ENCODE assay signal across 14 cellular contexts in the genomic region with DNA sequence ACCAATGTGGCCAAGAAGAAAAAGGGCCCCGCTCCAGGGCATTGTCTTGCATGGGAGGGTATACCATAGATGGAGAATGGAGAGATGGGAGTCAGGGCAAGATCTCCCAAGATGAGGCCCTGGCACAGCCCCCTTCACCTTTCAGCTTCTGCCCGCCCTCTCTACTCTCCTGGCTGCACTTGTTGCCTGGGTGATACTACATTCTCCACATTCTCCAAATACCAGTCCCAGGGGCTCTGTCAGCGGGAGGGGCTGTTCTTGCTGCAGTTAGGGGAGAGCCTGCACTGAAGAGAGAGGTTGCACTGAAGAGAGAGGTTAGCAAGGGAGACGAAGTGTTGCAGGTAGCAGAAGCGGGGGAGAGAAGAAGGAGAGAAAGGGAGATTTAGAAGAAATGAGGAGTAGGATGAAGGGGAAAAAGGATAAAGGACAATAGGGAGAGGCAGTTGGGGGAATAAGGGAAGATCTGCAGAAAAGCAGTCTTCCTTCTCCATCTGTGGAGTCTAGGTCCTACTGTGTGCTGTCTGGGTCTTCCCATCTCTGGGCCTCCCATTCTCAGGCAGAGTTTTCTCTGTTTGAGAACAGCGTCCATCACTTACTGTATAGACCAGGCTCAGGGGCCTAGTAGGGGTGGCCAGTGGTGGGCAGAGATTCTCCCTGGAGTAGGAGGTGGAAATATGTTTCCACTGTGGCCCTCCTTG. TPM values are rescaled to one million over a fixed set of nuclear protein-coding genes. Genes with fewer than 3 reads are reported as not detected.
DNase-seq lines count a peak whose midpoint lies in the region; ATAC-seq and TF ChIP-seq lines count a peak whose summit lies in the region.
"Had no signal": no experiment of that assay in that cellular context is flagged by ENCODE, and none has a peak within 500 bp of the region (broad histone marks: within the 10 kb centered on the region; RNA-seq: fewer than 3 reads in every experiment).

No MANE protein-coding gene starts in this region.

- TF ChIP-seq POLR2A in spleen (IDR thresholded peaks at IDR 0.05) = no peak

- H3K36me3 Mint-ChIP-seq in WTC11 = no peaks in the 10 kb centered on the region
- no peaks in the 10 kb centered on the region for H3K36me3 Mint-ChIP-seq in activated CD8-positive, alpha-beta memory T cell treated with anti-CD3 and anti-CD28 coated beads, Interleukin-2, amount 10 ng/mL, durations not matched to agents 7 days and 5 days
- H3K36me3 Mint-ChIP-seq: natural killer cell treated with Interleukin-12 subunit alpha and Interleukin-12 subunit beta and Interleukin-15 and Interleukin-18, amount 100 ng/mL, for 72 hours had no signal

- intact Hi-C loops in spleen (cut with DNase I; ENCODE audit: low total_unique reads) = no loop called here

- H3K4me1 Mint-ChIP-seq in WTC11 = peaks cover 64% of the 10 kb centered on the region
- H3K4me1 Mint-ChIP-seq in activated CD8-positive, alpha-beta memory T cell treated with anti-CD3 and anti-CD28 coated beads, Interleukin-2, amount 10 ng/mL, durations not matched to agents 7 days and 5 days = peaks cover 7% of the 10 kb centered on the region

- H3K27me3 ChIP-seq in HAP-1 (ENCODE audit: low read depth) (no peaks in the 10 kb centered on the region), spleen (replicated peaks in 1 of 7) (peaks cover 0 to 44% (median 5%) of the 10 kb centered on the region in 7 donors)
- H3K27me3 ChIP-seq: gastroesophageal sphincter, testis had no signal

- H3K27ac ChIP-seq in spleen = peak overlapping the region in 4 of 8 donors; percentile 2 to 82 (median 46)
- H3K27ac ChIP-seq: testis had no signal

- TF ChIP-seq CTCF in WTC11 (IDR thresholded peaks at IDR 0.05) (no peak), spleen (IDR thresholded peaks at IDR 0.05 in 8 of 11, conservative IDR thresholded peaks at IDR 0.05 in 3 of 11) (no peak)

- H3K36me3 ChIP-seq in HAP-1 (replicated peaks) (no peaks in the 10 kb centered on the region; the same call in 1 of the 2 replicates), spleen (peaks cover 0 to 42% (median 7%) of the 10 kb centered on the region in 6 donors)

- peak overlapping the region; percentile 91 for H3K27ac Mint-ChIP-seq in WTC11
- no peak overlapping the region for H3K27ac Mint-ChIP-seq in activated CD8-positive, alpha-beta memory T cell treated with anti-CD3 and anti-CD28 coated beads, Interleukin-2, amount 10 ng/mL, durations not matched to agents 7 days and 5 days
- H3K27ac Mint-ChIP-seq: natural killer cell treated with Interleukin-12 subunit alpha and Interleukin-12 subunit beta and Interleukin-15 and Interleukin-18, amount 100 ng/mL, for 72 hours; T-helper 17 cell had no signal

- DNase-seq in HAP-1 (ENCODE audit: low spot score in 2 of 2) = peak; percentile 47 to 69
- DNase-seq in WTC11 (ENCODE audit: low spot score) = peak; percentile 89
- DNase-seq in iPS-NIHi7 (ENCODE audit: extremely low spot score) = peak; percentile 75
- peak; percentile 17 for DNase-seq in spleen
- DNase-seq in activated CD8-positive, alpha-beta memory T cell treated with anti-CD3 and anti-CD28 coated beads, Interleukin-2, amount 10 ng/mL, durations not matched to agents 7 days and 5 days = no peak
- DNase-seq in SK-N-DZ (ENCODE audit: low spot score) = no peak
- no peak for DNase-seq in NCI-H526 treated with DMSO at 0.1 percent for 48 hours (lab: John Stamatoyannopoulos, UW)
- DNase-seq: activated CD8-positive, alpha-beta memory T cell treated with anti-CD3 and anti-CD28 coated beads, Interleukin-2, amount 50 U/mL, for 48 hours; NCI-H1092; T-helper 17 cell; testis had no signal

- peaks cover 19% of the 10 kb centered on the region for H3K27me3 Mint-ChIP-seq in WTC11 (ENCODE audit: low read depth)
- H3K27me3 Mint-ChIP-seq in activated CD8-positive, alpha-beta memory T cell treated with anti-CD3 and anti-CD28 coated beads, Interleukin-2, amount 10 ng/mL, durations not matched to agents 7 days and 5 days = peaks cover 8% of the 10 kb centered on the region

- ATAC-seq in WTC11 = peak; percentile 80
- ATAC-seq in activated CD8-positive, alpha-beta memory T cell treated with anti-CD3 and anti-CD28 coated beads, Interleukin-2, amount 10 ng/mL, durations not matched to agents 7 days and 5 days = no peak
- no peak for ATAC-seq in HG03565 (IDR thresholded peaks at IDR 0.05; ENCODE audit: unreplicated experiment)
- ATAC-seq: gastroesophageal sphincter; natural killer cell treated with Interleukin-12 subunit alpha and Interleukin-12 subunit beta and Interleukin-15 and Interleukin-18, amount 100 ng/mL, for 72 hours; T-helper 17 cell had no signal

- H3K4me1 ChIP-seq in HAP-1 (peaks cover 6% of the 10 kb centered on the region), spleen (peaks cover 27 to 79% (median 55%) of the 10 kb centered on the region in 6 donors)

- WGBS in spleen, 5 donors = 89 to 93% (median 91%) methylated on average over 6 of the region's 6 CpGs

- peak overlapping the region; percentile 21 for H3K4me3 Mint-ChIP-seq in WTC11
- no peak overlapping the region for H3K4me3 Mint-ChIP-seq in activated CD8-positive, alpha-beta memory T cell treated with anti-CD3 and anti-CD28 coated beads, Interleukin-2, amount 10 ng/mL, durations not matched to agents 7 days and 5 days
- H3K4me3 Mint-ChIP-seq: natural killer cell treated with Interleukin-12 subunit alpha and Interleukin-12 subunit beta and Interleukin-15 and Interleukin-18, amount 100 ng/mL, for 72 hours; T-helper 17 cell had no signal

- H3K4me3 ChIP-seq in HAP-1 = no peak overlapping the region
- no peak overlapping the region for H3K4me3 ChIP-seq in spleen
- H3K4me3 ChIP-seq: gastroesophageal sphincter, testis had no signal

- in situ Hi-C loops in HAP-1 (cut with MboI; ENCODE audit: low sequenced_read_pairs) = no loop called here

- H3K9me3 ChIP-seq in HAP-1 (no peaks in the 10 kb centered on the region), spleen (no peaks in the 10 kb centered on the region)
- H3K9me3 ChIP-seq: gastroesophageal sphincter, testis had no signal

- CTCF ChIA-PET in WTC11 (lab: Charles Lee) = interaction anchor here (0.7 to 12.5 kb wide), 4 partner anchors 19 to 314 kb away, joined by 3 to 127 read pairs (median 56); no protein-coding TSS in a partner anchor
- CTCF ChIA-PET in activated CD8-positive, alpha-beta memory T cell treated with anti-CD3 and anti-CD28 coated beads, Interleukin-2, amount 10 ng/mL, durations not matched to agents 7 days and 5 days (lab: Charles Lee) = no interaction called here

- POLR2A ChIA-PET in WTC11 (lab: Charles Lee) = interaction anchor here (0.7 to 3.9 kb wide), 2 partner anchors 19 to 306 kb away, joined by 9 to 34 read pairs; no protein-coding TSS in a partner anchor

- H3K9me3 Mint-ChIP-seq in WTC11 = no peaks in the 10 kb centered on the region
- H3K9me3 Mint-ChIP-seq in activated CD8-positive, alpha-beta memory T cell treated with anti-CD3 and anti-CD28 coated beads, Interleukin-2, amount 10 ng/mL, durations not matched to agents 7 days and 5 days (ENCODE audit: low read depth) = no peaks in the 10 kb centered on the region
- H3K9me3 Mint-ChIP-seq: natural killer cell treated with Interleukin-12 subunit alpha and Interleukin-12 subunit beta and Interleukin-15 and Interleukin-18, amount 100 ng/mL, for 72 hours had no signal

TF ChIP-seq in WTC11, 78 proteins besides CTCF, POLR2A, EP300 and RAD21 (continues in another document):
- TF ChIP-seq TEAD1 (CRISPR knock-in tag; IDR thresholded peaks at IDR 0.05) = peak; percentile 100
- TF ChIP-seq SP1 (CRISPR knock-in tag; conservative IDR thresholded peaks at IDR 0.05) = peak; percentile 61
- no peak for TF ChIP-seq TCF7 (CRISPR knock-in tag; IDR thresholded peaks at IDR 0.05; ENCODE audit: low read depth)
- no peak for TF ChIP-seq EMX1 (CRISPR knock-in tag; IDR thresholded peaks at IDR 0.05)
- TF ChIP-seq ZNF121 (CRISPR knock-in tag; IDR thresholded peaks at IDR 0.05) = no peak

RNA-seq across cellular contexts. Expression of a gene that starts 8.0 kb away (rescaled TPM):
- 70.4 to 83.1 TPM (median 71.5 TPM) in 3 replicates for total RNA-seq in WTC11 (2021)
- 100 to 1,000 TPM in 3 of 7 donors, 10 to 100 TPM in 4; 34.7 to 162 (median 84.2) TPM for total RNA-seq in spleen
- 10 to 100 TPM; 13.0 to 70.9 (median 53.3) TPM for polyA plus RNA-seq in spleen
- total RNA-seq in activated CD8-positive, alpha-beta memory T cell treated with anti-CD3 and anti-CD28 coated beads, Interleukin-2, amount 10 ng/mL, durations not matched to agents 7 days and 5 days = 1 to 10 TPM in 1 of 2 experiments, under 1 TPM in 1; 0.91 to 1.3 TPM
- 15.0 and 25.3 TPM in 2 replicates for polyA plus RNA-seq in SK-N-DZ (2014; cell fraction: cytosol; rRNA removed)
- polyA plus RNA-seq in SK-N-DZ (2014; cell fraction: nucleus; rRNA removed) = 24.2 and 28.0 TPM in 2 replicates

RNA-seq across cellular contexts. Expression of a gene that starts 43.2 kb away (rescaled TPM):
- total RNA-seq in WTC11 (2021) (134 to 154 TPM (median 141 TPM) in 3 replicates), spleen (100 to 1,000 TPM in 2 of 7 donors, 10 to 100 TPM in 5; 75.1 to 106 (median 98.8) TPM)
- polyA plus RNA-seq in spleen = 10 to 100 TPM; 33.8 to 49.9 (median 41.3) TPM
- 100 to 1,000 TPM in 1 of 2 experiments, 10 to 100 TPM in 1; 98.9 to 130 TPM for total RNA-seq in activated CD8-positive, alpha-beta memory T cell treated with anti-CD3 and anti-CD28 coated beads, Interleukin-2, amount 10 ng/mL, durations not matched to agents 7 days and 5 days
- polyA plus RNA-seq in SK-N-DZ (2014; cell fraction: cytosol; rRNA removed) = 55.8 and 60.4 TPM in 2 replicates
- polyA plus RNA-seq in SK-N-DZ (2014; cell fraction: nucleus; rRNA removed) = 11.8 and 17.9 TPM in 2 replicates

RNA-seq across cellular contexts. Expression of a gene that starts 49.7 kb away (rescaled TPM):
- total RNA-seq in WTC11 (2021) = 6.2 to 11.1 TPM (median 10.9 TPM) in 3 replicates
- 10 to 100 TPM in 6 of 7 donors, 1 to 10 TPM in 1; 10.0 to 21.9 (median 16.9) TPM for total RNA-seq in spleen
- 10 to 100 TPM; 12.4 to 17.2 (median 13.9) TPM for polyA plus RNA-seq in spleen
- 10 to 100 TPM; 10.4 to 13.1 TPM for total RNA-seq in activated CD8-positive, alpha-beta memory T cell treated with anti-CD3 and anti-CD28 coated beads, Interleukin-2, amount 10 ng/mL, durations not matched to agents 7 days and 5 days
- polyA plus RNA-seq in SK-N-DZ (2014; cell fraction: cytosol; rRNA removed) = 30.4 and 53.9 TPM in 2 replicates
- 30.9 and 32.9 TPM in 2 replicates for polyA plus RNA-seq in SK-N-DZ (2014; cell fraction: nucleus; rRNA removed)

Comparison
In these comparisons a context has a peak if more than half of its experiments do, and no peak if none do; other contexts are left out.
1. DNase-seq: peak in HAP-1 (2 of 2), WTC11 (single experiment), iPS-NIHi7 (single experiment) and spleen (single experiment); none in activated CD8-positive, alpha-beta memory T cell treated with anti-CD3 and anti-CD28 coated beads, Interleukin-2, amount 10 ng/mL, durations not matched to agents 7 days and 5 days (single experiment), SK-N-DZ (single experiment) and NCI-H526 treated with DMSO at 0.1 percent for 48 hours (single experiment).
2. RNA of a gene that starts 8.0 kb away (total RNA-seq): 34.7 to 162 TPM in spleen and 70.4 to 83.1 TPM in WTC11; 0.91 to 1.3 TPM in activated CD8-positive, alpha-beta memory T cell treated with anti-CD3 and anti-CD28 coated beads, Interleukin-2, amount 10 ng/mL, durations not matched to agents 7 days and 5 days; every median in the first group is over 10 times any median in the second.